Comparison of ENCODE assay signal across 1 cellular context in the genomic region with DNA sequence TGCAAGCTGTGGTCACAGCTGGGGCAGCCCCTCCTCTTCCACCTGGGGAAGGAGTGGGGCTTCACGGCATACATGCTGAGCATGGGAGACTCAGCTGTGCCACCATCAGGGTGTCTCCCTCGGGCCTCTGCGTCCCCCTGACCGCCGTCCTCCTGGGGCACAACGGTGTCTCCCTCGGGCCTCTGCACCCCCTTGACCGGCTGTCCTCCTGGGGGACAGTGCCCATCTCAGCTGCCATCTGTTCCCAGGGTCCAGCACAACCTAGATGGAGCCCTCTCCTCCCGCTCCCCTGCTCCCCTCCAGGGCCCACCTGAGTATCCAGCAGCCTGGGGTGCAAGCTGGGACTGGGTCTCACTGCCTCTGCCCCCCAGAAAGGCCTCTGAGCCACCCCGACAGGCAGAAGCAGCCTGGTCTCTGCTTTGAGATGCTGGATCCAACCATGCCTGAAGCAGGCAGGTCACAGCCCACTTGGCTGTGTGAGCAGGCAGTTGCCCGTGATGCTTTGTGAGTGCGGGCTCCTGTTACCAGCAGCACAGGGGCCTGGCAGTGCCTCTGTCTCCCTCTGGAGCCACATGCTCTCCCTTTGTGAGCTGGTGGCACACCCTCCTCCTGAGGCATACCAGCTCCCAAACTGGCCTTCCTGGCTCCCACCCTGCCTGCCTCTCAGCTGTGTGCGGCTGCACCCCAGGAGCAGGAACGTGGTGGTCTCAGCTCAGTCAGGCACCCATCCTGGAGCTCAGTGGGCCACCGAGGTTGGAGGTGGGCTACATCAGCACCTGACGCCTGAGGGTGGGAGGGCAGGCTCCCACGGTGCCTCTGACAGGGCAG.
TF ChIP-seq lines count a peak whose summit lies in the region.

No MANE protein-coding gene starts in this region.

TF ChIP-seq in WTC11, 78 proteins besides CTCF, POLR2A, EP300 and RAD21 (continued from another document):
- TF ChIP-seq OVOL2 (CRISPR knock-in tag; IDR thresholded peaks at IDR 0.05; ENCODE audit: borderline replicate concordance) = no peak
- TF ChIP-seq TEAD1 (CRISPR knock-in tag; IDR thresholded peaks at IDR 0.05) = no peak
- no peak for TF ChIP-seq ZNF281 (CRISPR knock-in tag; IDR thresholded peaks at IDR 0.05)
- TF ChIP-seq USF2 (CRISPR knock-in tag; IDR thresholded peaks at IDR 0.05) = no peak
- no peak for TF ChIP-seq CREB1 (CRISPR knock-in tag; IDR thresholded peaks at IDR 0.05)
- no peak for TF ChIP-seq GRHL2 (CRISPR knock-in tag; IDR thresholded peaks at IDR 0.05; ENCODE audit: insufficient replicate concordance, severe bottlenecking)
- no peak for TF ChIP-seq MYBL2 (CRISPR knock-in tag; IDR thresholded peaks at IDR 0.05)
- TF ChIP-seq ZNF532 (CRISPR knock-in tag; IDR thresholded peaks at IDR 0.05; ENCODE audit: borderline replicate concordance) = no peak
- TF ChIP-seq, protein P1, sequence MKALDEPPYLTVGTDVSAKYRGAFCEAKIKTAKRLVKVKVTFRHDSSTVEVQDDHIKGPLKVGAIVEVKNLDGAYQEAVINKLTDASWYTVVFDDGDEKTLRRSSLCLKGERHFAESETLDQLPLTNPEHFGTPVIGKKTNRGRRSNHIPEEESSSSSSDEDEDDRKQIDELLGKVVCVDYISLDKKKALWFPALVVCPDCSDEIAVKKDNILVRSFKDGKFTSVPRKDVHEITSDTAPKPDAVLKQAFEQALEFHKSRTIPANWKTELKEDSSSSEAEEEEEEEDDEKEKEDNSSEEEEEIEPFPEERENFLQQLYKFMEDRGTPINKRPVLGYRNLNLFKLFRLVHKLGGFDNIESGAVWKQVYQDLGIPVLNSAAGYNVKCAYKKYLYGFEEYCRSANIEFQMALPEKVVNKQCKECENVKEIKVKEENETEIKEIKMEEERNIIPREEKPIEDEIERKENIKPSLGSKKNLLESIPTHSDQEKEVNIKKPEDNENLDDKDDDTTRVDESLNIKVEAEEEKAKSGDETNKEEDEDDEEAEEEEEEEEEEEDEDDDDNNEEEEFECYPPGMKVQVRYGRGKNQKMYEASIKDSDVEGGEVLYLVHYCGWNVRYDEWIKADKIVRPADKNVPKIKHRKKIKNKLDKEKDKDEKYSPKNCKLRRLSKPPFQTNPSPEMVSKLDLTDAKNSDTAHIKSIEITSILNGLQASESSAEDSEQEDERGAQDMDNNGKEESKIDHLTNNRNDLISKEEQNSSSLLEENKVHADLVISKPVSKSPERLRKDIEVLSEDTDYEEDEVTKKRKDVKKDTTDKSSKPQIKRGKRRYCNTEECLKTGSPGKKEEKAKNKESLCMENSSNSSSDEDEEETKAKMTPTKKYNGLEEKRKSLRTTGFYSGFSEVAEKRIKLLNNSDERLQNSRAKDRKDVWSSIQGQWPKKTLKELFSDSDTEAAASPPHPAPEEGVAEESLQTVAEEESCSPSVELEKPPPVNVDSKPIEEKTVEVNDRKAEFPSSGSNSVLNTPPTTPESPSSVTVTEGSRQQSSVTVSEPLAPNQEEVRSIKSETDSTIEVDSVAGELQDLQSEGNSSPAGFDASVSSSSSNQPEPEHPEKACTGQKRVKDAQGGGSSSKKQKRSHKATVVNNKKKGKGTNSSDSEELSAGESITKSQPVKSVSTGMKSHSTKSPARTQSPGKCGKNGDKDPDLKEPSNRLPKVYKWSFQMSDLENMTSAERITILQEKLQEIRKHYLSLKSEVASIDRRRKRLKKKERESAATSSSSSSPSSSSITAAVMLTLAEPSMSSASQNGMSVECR (CRISPR knock-in tag; IDR thresholded peaks at IDR 0.05; ENCODE audit: borderline replicate concordance) = no peak
